Comparison of ENCODE assay signal across 15 cellular contexts in the genomic region with DNA sequence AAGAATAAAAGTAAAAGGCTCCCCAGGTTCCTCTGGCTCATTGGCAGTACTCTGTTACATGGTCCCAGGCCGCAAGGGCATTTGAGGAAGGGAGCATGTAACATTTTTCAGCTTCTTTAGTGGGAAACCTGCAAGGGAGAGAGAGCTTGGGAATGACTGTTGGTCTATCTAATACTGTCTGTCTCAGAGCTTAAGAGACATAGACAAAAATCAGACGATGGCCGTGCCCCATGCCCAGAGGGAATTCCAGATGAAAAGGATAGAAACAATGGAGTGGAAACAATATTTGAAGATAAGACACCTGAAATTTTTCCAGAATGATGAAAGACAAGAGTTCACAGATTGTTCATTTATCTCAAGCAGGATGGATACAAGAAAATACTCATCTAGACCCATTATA.
"Had no signal": no experiment of that assay in that cellular context is flagged by ENCODE, and none has a peak within 500 bp of the region (broad histone marks: within the 10 kb centered on the region; RNA-seq: fewer than 3 reads in every experiment).

No MANE protein-coding gene starts in this region.

- H3K27me3 Mint-ChIP-seq: activated CD4-positive, alpha-beta T cell treated with anti-CD3 and anti-CD28 coated beads for 36 hours had no signal

- H3K27me3 ChIP-seq: brain microvascular endothelial cell, foreskin keratinocyte, upper lobe of right lung had no signal

- H3K4me3 Mint-ChIP-seq: neural crest cell had no signal

- H3K9me3 ChIP-seq: prostate gland, upper lobe of right lung had no signal

- DNase-seq: activated CD4-positive, alpha-beta T cell treated with anti-CD3 and anti-CD28 coated beads for 36 hours; anterior cingulate cortex; brain microvascular endothelial cell; cerebellar nuclear complex; effector CD8-positive, alpha-beta T cell; foreskin keratinocyte; mesendoderm; right cardiac atrium; small intestine; stimulated activated CD4-positive, alpha-beta T cell treated with anti-CD3 and anti-CD28 coated beads, Interleukin-4, amount 100 ng/mL, for 24 hours; stimulated activated naive CD4-positive, alpha-beta T cell treated with Interleukin-2 at 50 U/mL for 16 hours; upper lobe of right lung had no signal

- H3K27ac ChIP-seq: brain microvascular endothelial cell, foreskin keratinocyte, prostate gland, upper lobe of right lung, VCaP had no signal

- H3K4me3 ChIP-seq: prostate gland had no signal

- H3K36me3 ChIP-seq: brain microvascular endothelial cell, prostate gland, upper lobe of right lung had no signal

- H3K9me3 Mint-ChIP-seq: neural crest cell had no signal

- ATAC-seq: foreskin keratinocyte, right cardiac atrium, upper lobe of right lung had no signal
